ENCODE assay signal across 34 cellular contexts in the genomic region with DNA sequence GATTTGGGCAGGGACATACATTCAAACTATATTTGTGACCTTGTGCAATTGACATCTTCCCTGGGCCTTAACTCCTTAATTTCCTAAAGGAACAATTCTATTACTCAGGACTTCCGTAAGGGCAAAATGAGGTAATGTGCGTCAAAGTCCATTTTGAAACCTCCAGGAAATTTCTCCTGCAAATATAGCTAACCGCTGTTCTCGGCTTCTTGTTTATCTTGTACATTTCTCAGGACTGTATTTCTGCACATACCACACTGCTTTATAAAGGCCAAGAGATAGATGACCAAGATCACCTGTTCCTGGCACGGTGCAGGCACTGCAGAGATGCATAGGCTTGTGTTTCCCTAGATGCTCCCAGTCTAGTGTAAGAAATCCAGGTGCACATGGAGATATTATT.
"Had no signal": no experiment of that assay in that cellular context is flagged by ENCODE, and none has a peak within 500 bp of the region (broad histone marks: within the 10 kb centered on the region; RNA-seq: fewer than 3 reads in every experiment).

No MANE protein-coding gene starts in this region.

- H3K9me3 ChIP-seq: adrenal gland, ascending aorta, breast epithelium had no signal

- H3K4me1 ChIP-seq: adrenal gland, ascending aorta, body of pancreas, breast epithelium had no signal

- ATAC-seq: activated naive CD4-positive, alpha-beta T cell treated with anti-CD3 and anti-CD28 coated beads, Interleukin-2, amount 50 U/mL, for 72 hours; activated naive CD8-positive, alpha-beta T cell treated with anti-CD3 and anti-CD28 coated beads, Interleukin-2, amount 50 U/mL, for 24 hours; activated T-cell treated with anti-CD3 and anti-CD28 coated beads, Interleukin-2, amount 50 U/mL, for 4 hours; activated T-cell treated with anti-CD3 and anti-CD28 coated beads, Interleukin-2, amount 50 U/mL, for 72 hours; activated T-helper 17 cell treated with anti-CD3 and anti-CD28 coated beads, Interleukin-2, amount 50 U/mL, for 72 hours; body of pancreas had no signal

- H3K4me3 ChIP-seq: adrenal gland, ascending aorta, body of pancreas, breast epithelium, cardiac muscle cell had no signal

- FAIRE-seq: astrocyte, bronchial epithelial cell had no signal

- DNase-seq: activated effector memory CD4-positive, alpha-beta T cell treated with anti-CD3 and anti-CD28 coated beads, Interleukin-2, amount 50 U/mL, for 16 hours; activated effector memory CD4-positive, alpha-beta T cell treated with Interleukin-2 at 50 U/mL for 16 hours; activated gamma-delta T cell; activated gamma-delta T cell treated with Interleukin-2 at 50 U/mL for 16 hours; activated naive CD4-positive, alpha-beta T cell; activated naive CD4-positive, alpha-beta T cell treated with anti-CD3 and anti-CD28 coated beads for 36 hours; activated naive CD4-positive, alpha-beta T cell treated with anti-CD3 and anti-CD28 coated beads, Interleukin-2, amount 10 ng/mL, durations not matched to agents 7 days and 5 days; activated naive CD4-positive, alpha-beta T cell treated with anti-CD3 and anti-CD28 coated beads, Interleukin-2, amount 50 U/mL, for 16 hours; activated naive CD4-positive, alpha-beta T cell treated with Interleukin-2 at 50 U/mL for 16 hours; activated naive CD8-positive, alpha-beta T cell treated with anti-CD3 and anti-CD28 coated beads for 36 hours; activated naive CD8-positive, alpha-beta T cell treated with anti-CD3 and anti-CD28 coated beads, Interleukin-2, amount 10 ng/mL, durations not matched to agents 7 days and 5 days; activated naive CD8-positive, alpha-beta T cell treated with anti-CD3 and anti-CD28 coated beads, Interleukin-2, amount 50 U/mL, for 24 hours; activated T-cell treated with anti-CD3 and anti-CD28 coated beads, Interleukin-2, amount 50 U/mL, for 1 hour; activated T-cell treated with anti-CD3 and anti-CD28 coated beads, Interleukin-2, amount 50 U/mL, for 24 hours; activated T-cell treated with anti-CD3 and anti-CD28 coated beads, Interleukin-2, amount 50 U/mL, for 4 hours; activated T-cell treated with anti-CD3 and anti-CD28 coated beads, Interleukin-2, amount 50 U/mL, for 48 hours; activated T-cell treated with anti-CD3 and anti-CD28 coated beads, Interleukin-2, amount 50 U/mL, for 72 hours; adrenal gland; amniotic stem cell; amygdala; anterior cingulate cortex; aorta; body of pancreas; brain microvascular endothelial cell; caudate nucleus; central memory CD4-positive, alpha-beta T cell; cerebellar nuclear complex had no signal

- H3K36me3 ChIP-seq: adrenal gland, ascending aorta, brain microvascular endothelial cell, breast epithelium, cardiac muscle cell had no signal
